Comparison of ENCODE assay signal across 1 cellular context in the genomic region with DNA sequence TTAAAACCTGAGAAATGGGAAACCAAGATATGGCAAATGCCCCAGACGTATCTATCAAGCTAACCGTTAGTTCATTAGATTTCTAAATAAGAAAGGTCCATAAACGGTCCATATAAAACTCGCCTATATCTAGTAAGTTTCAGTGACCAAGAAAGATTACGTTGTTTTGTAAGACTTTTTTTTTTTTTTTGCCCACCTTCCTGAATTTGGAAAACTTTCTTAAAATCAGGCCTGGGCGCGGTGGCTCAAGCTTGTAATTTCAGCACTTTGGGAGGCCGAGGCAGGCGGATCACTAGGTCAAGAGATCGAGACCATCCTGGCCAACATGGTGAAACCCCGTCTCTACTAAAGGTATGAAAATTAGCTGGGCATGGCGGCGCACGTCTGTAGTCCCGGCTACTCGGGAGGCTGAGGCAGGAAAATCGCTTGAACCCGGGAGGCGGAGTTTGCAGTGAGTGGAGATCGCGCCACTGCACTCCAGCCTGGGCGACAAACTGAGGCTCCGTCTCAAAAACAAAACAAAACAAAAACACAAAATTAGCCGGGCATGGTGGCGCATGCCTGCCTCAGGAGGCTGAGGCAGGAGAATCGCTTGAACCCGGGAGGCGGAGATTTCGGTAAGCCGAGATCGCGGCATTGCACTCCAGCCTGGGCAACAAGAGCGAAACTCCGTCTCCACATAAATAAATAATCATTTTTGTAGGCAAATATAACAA.
TF ChIP-seq lines count a peak whose summit lies in the region.

No MANE protein-coding gene starts in this region.

TF ChIP-seq in SK-N-SH, 30 proteins besides CTCF, POLR2A, EP300 and RAD21:
- TF ChIP-seq MXI1 (IDR thresholded peaks at IDR 0.05; ENCODE audit: low read depth, low read length): peak; percentile 59
- TF ChIP-seq SIN3A (IDR thresholded peaks at IDR 0.05; ENCODE audit: borderline replicate concordance, low read depth, low read length): 0 out of 2 replicates have a peak, but pooled peaks have one; percentile 45
